Comparison of ENCODE assay signal across 11 cellular contexts in genomic region chr16:8751481-8752311, GRCh38. TPM values are rescaled to one million over a fixed set of nuclear protein-coding genes. Genes with fewer than 3 reads are reported as not detected.
DNase-seq lines count a peak whose midpoint lies in the region; ATAC-seq and TF ChIP-seq lines count a peak whose summit lies in the region.
"Had no signal": no experiment of that assay in that cellular context is flagged by ENCODE, and none has a peak within 500 bp of the region (broad histone marks: within the 10 kb centered on the region; RNA-seq: fewer than 3 reads in every experiment).

No MANE protein-coding gene starts in this region.

- TF ChIP-seq POLR2A in heart left ventricle (IDR thresholded peaks at IDR 0.05): no peak

- peak overlapping the region in 1 of 12 donors; percentile 24 for H3K27ac ChIP-seq in heart left ventricle
- no peak overlapping the region for H3K27ac ChIP-seq in left ventricle myocardium inferior (replicated peaks)
- H3K27ac ChIP-seq in right cardiac atrium (ENCODE audit: low read length): peak overlapping the region; percentile 17
- H3K27ac ChIP-seq: thoracic aorta had no signal

- H3K36me3 ChIP-seq in heart left ventricle (peaks cover 0 to 22% (median 0%) of the 10 kb centered on the region in 9 donors), left ventricle myocardium inferior (peaks cover 4% of the 10 kb centered on the region)
- H3K36me3 ChIP-seq: thoracic aorta had no signal

- DNase-seq in heart left ventricle (no peak), left ventricle myocardium inferior (no peak), amniotic stem cell (lab: John Stamatoyannopoulos, UW) (peak; percentile 14), right cardiac atrium (no peak), putamen (ENCODE audit: low spot score) (no peak), NCI-H187 treated with DMSO at 0.1 percent for 48 hours (lab: John Stamatoyannopoulos, UW) (no peak), NCI-H1694 treated with DMSO at 0.1 percent for 48 hours (lab: John Stamatoyannopoulos, UW) (no peak)
- DNase-seq: cerebellar nuclear complex, NCI-H2171 had no signal

- WGBS in heart left ventricle, 4 donors: 51 to 58% (median 56%) methylated on average over 13 to 14 of the region's 14 CpGs
- 47% methylated on average over 14 of the region's 14 CpGs for WGBS in right cardiac atrium

- no peak for TF ChIP-seq CTCF in heart left ventricle (IDR thresholded peaks at IDR 0.05)
- TF ChIP-seq CTCF in left ventricle myocardium inferior (IDR thresholded peaks at IDR 0.05; ENCODE audit: borderline replicate concordance): no peak

- H3K27me3 ChIP-seq in heart left ventricle (no peaks in the 10 kb centered on the region), left ventricle myocardium inferior (ENCODE audit: low read depth) (no peaks in the 10 kb centered on the region), right cardiac atrium (ENCODE audit: control insufficient read depth, insufficient read depth) (no peaks in the 10 kb centered on the region)

- H3K4me3 ChIP-seq in heart left ventricle (no peak overlapping the region), left ventricle myocardium inferior (no peak overlapping the region), right cardiac atrium (ENCODE audit: low read length) (no peak overlapping the region)
- H3K4me3 ChIP-seq: thoracic aorta had no signal

- ATAC-seq in heart left ventricle (peak; percentile 41 to 81 (median 72)), right cardiac atrium (peak; percentile 64 to 70), HG02884 (IDR thresholded peaks at IDR 0.05; ENCODE audit: unreplicated experiment) (no peak)

- intact Hi-C loops in heart left ventricle (cut with DNase I) (no loop called here), left ventricle myocardium inferior (cut with micrococcal nuclease) (no loop called here), right cardiac atrium (cut with DNase I) (no loop called here)

- no peaks in the 10 kb centered on the region for H3K9me3 ChIP-seq in heart left ventricle
- H3K9me3 ChIP-seq in left ventricle myocardium inferior (replicated peaks): no peaks in the 10 kb centered on the region
- no peaks in the 10 kb centered on the region for H3K9me3 ChIP-seq in right cardiac atrium (ENCODE audit: control insufficient read depth, low read length)
- H3K9me3 ChIP-seq: thoracic aorta had no signal

- H3K4me1 ChIP-seq in heart left ventricle: peaks cover 0 to 12% (median 0%) of the 10 kb centered on the region in 12 donors
- H3K4me1 ChIP-seq in left ventricle myocardium inferior: peaks cover 11% of the 10 kb centered on the region
- H3K4me1 ChIP-seq in right cardiac atrium (ENCODE audit: control insufficient read depth, insufficient read depth, low read length): no peaks in the 10 kb centered on the region

RNA-seq across cellular contexts. Expression of gene TMEM186, which starts 45.7 kb away (rescaled TPM):
- total RNA-seq in heart left ventricle: 10 to 100 TPM in 8 of 9 donors, 1 to 10 TPM in 1; 9.6 to 14.6 (median 12.4) TPM
- 10 to 100 TPM in 1 of 2 donors, 1 to 10 TPM in 1; 8.7 to 17.2 TPM for polyA plus RNA-seq in heart left ventricle
- total RNA-seq in left ventricle myocardium inferior: 16.4 TPM
- 10 to 100 TPM; 12.2 to 12.8 (median 12.3) TPM for total RNA-seq in right cardiac atrium
- 11.5 TPM for polyA plus RNA-seq in right cardiac atrium

RNA-seq across cellular contexts. Expression of gene PMM2, which starts 45.9 kb away (rescaled TPM):
- total RNA-seq in heart left ventricle (10 to 100 TPM in 8 of 9 donors, 1 to 10 TPM in 1; 9.8 to 25.1 (median 13.4) TPM), left ventricle myocardium inferior (13.7 TPM), right cardiac atrium (10 to 100 TPM; 10.5 to 29.4 (median 13.0) TPM)
- polyA plus RNA-seq in heart left ventricle (10 to 100 TPM; 10.9 to 29.4 TPM), right cardiac atrium (10.7 TPM)
